Comparison of ENCODE assay signal across 8 cellular contexts in genomic region chr16:87492241-87492635, GRCh38. TPM values are rescaled to one million over a fixed set of nuclear protein-coding genes. Genes with fewer than 3 reads are reported as not detected.
DNase-seq lines count a peak whose midpoint lies in the region; ATAC-seq, FAIRE-seq and TF ChIP-seq lines count a peak whose summit lies in the region.

No MANE protein-coding gene starts in this region.

- no peaks in the 10 kb centered on the region for H3K36me3 ChIP-seq in ACC112 (ENCODE audit: insufficient read depth, low read length)
- H3K36me3 ChIP-seq in bronchial epithelial cell (ENCODE audit: control insufficient read depth, insufficient read depth, low read length), result no peaks in the 10 kb centered on the region

- no peak for ATAC-seq in naive B cell (ENCODE audit: low read depth in 2 of 2)

- H3K27me3 ChIP-seq in ACC112 (ENCODE audit: insufficient read depth, low read length) (no peaks in the 10 kb centered on the region), bronchial epithelial cell (ENCODE audit: control insufficient read depth, insufficient read depth, low read length) (no peaks in the 10 kb centered on the region)

- FAIRE-seq in bronchial epithelial cell (lab: Jason Lieb, UNC), result no peak

- H2AFZ ChIP-seq in ACC112 (ENCODE audit: low read length, unreplicated experiment), result no peak overlapping the region

- H3K27ac Mint-ChIP-seq in HFFc6 (no peak overlapping the region), naive B cell (no peak overlapping the region)

- H3K36me3 Mint-ChIP-seq in HFFc6 (ENCODE audit: low read depth) (no peaks in the 10 kb centered on the region), naive B cell (no peaks in the 10 kb centered on the region)

- TF ChIP-seq CTCF in HFFc6 (IDR thresholded peaks at IDR 0.05) (no peak), bronchial epithelial cell (IDR thresholded peaks at IDR 0.05; ENCODE audit: insufficient read depth, low read length, severe bottlenecking) (no peak)

- peaks cover 4% of the 10 kb centered on the region for H3K27me3 Mint-ChIP-seq in HFFc6 (ENCODE audit: insufficient read depth)
- peaks cover 34 to 67% (median 56%) of the 10 kb centered on the region in 3 donors for H3K27me3 Mint-ChIP-seq in naive B cell

- H3K4me3 ChIP-seq in ACC112 (ENCODE audit: low read depth, low read length) (peak overlapping the region; percentile 79), bronchial epithelial cell (ENCODE audit: low read depth, low read length) (peak overlapping the region; percentile 48)

- H3K4me1 ChIP-seq in ACC112 (ENCODE audit: control insufficient read depth, insufficient read depth, low read length, unreplicated experiment), result peaks cover 9% of the 10 kb centered on the region

- H3K79me2 ChIP-seq in ACC112 (ENCODE audit: control insufficient read depth, insufficient read depth, low read length, unreplicated experiment), result peaks cover 46% of the 10 kb centered on the region

- H3K9me3 Mint-ChIP-seq in HFFc6, result no peaks in the 10 kb centered on the region
- H3K9me3 Mint-ChIP-seq in naive B cell, result peaks cover 0 to 2% (median 0%) of the 10 kb centered on the region in 7 donors

- H3K27ac ChIP-seq in ACC112 (ENCODE audit: low read depth, low read length), result no peak overlapping the region

- H3K4me1 Mint-ChIP-seq in HFFc6 (ENCODE audit: low read depth) (peaks cover 48% of the 10 kb centered on the region), naive B cell (peaks cover 25 to 45% (median 33%) of the 10 kb centered on the region in 3 donors)

- H3K4me3 Mint-ChIP-seq in HFFc6 (peak overlapping the region; percentile 84), naive B cell (peak overlapping the region in 5 of 8 donors; percentile 51 to 77 (median 60))

- DNase-seq in HFFc6 (no peak), bronchial epithelial cell (ENCODE audit: low read depth) (no peak), naive B cell (no peak), NCI-H2107 treated with DMSO at 0.1 percent for 48 hours (lab: John Stamatoyannopoulos, UW; ENCODE audit: unreplicated experiment) (no peak), NCI-H1930 (lab: John Stamatoyannopoulos, UW) (no peak), GDM1 (lab: John Stamatoyannopoulos, UW) (no peak), NCI-H1105 treated with DMSO at 0.1 percent for 48 hours (lab: John Stamatoyannopoulos, UW) (no peak)

RNA-seq across cellular contexts. Expression of gene ZCCHC14, which starts 0.6 kb away (rescaled TPM):
- 10 to 100 TPM; 10.6 to 13.7 (median 13.3) TPM for total RNA-seq in HFFc6 (2021; fragmentation: NEBNext Ultra II Directional; extraction: Animal tissue kit (Norgen Biotek cat#: 25700))
- 2.9 and 4.2 TPM in 2 replicates for total RNA-seq in bronchial epithelial cell
- polyA plus RNA-seq in naive B cell (ENCODE audit: low read depth in 6 of 6), result under 1 TPM in 5 of 6 donors, not detected in 1; 0.03 to 0.31 (median 0.20) TPM
